In the genomic region with DNA sequence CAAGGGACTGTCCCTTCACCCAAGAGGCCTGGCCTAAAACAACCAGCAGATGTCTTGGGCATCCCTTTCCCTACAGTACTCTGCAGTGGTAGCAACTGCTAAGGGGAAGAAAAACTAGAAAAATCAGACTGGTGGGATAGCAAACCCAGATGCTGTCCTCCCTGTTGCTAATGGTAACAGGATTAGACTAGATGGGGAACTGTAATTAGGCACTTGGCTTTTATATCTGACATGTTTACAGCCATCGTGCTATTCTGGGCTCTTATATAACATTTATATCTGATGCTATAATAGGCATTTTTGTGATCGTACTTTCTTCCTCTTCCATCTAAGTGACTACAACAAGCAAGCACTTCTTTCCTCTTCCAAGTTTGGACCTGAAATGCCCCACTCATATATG, we compare ENCODE assay signal across 14 cellular contexts.
DNase-seq lines count a peak whose midpoint lies in the region; ATAC-seq lines count a peak whose summit lies in the region.
"Had no signal": no experiment of that assay in that cellular context is flagged by ENCODE, and none has a peak within 500 bp of the region (broad histone marks: within the 10 kb centered on the region; RNA-seq: fewer than 3 reads in every experiment).

No MANE protein-coding gene starts in this region.

- no peaks in the 10 kb centered on the region for H3K36me3 Mint-ChIP-seq in stimulated activated memory B cell treated with anti-CD40 and anti-IgM and Interleukin-4, amounts not matched to agents 10 μg/mL and 1 μg/mL and 100 μg/mL, for 72 hours
- H3K36me3 Mint-ChIP-seq: IgD-negative memory B cell had no signal

- peak; percentile 8 for ATAC-seq in stimulated activated memory B cell treated with anti-CD40 and anti-IgM and Interleukin-4, amounts not matched to agents 10 μg/mL and 1 μg/mL and 100 μg/mL, for 72 hours
- ATAC-seq in HG02610 (IDR thresholded peaks at IDR 0.05; ENCODE audit: unreplicated experiment): no peak
- ATAC-seq: GM12878, HCT116 had no signal

- H3K9me3 Mint-ChIP-seq in stimulated activated memory B cell treated with anti-CD40 and anti-IgM and Interleukin-4, amounts not matched to agents 10 μg/mL and 1 μg/mL and 100 μg/mL, for 72 hours: no peaks in the 10 kb centered on the region
- H3K9me3 Mint-ChIP-seq: IgD-negative memory B cell had no signal

- H3K4me1 Mint-ChIP-seq in stimulated activated memory B cell treated with anti-CD40 and anti-IgM and Interleukin-4, amounts not matched to agents 10 μg/mL and 1 μg/mL and 100 μg/mL, for 72 hours: peaks cover 16% of the 10 kb centered on the region

- H3K27ac Mint-ChIP-seq in stimulated activated memory B cell treated with anti-CD40 and anti-IgM and Interleukin-4, amounts not matched to agents 10 μg/mL and 1 μg/mL and 100 μg/mL, for 72 hours: no peak overlapping the region

- no peaks in the 10 kb centered on the region for H3K27me3 Mint-ChIP-seq in stimulated activated memory B cell treated with anti-CD40 and anti-IgM and Interleukin-4, amounts not matched to agents 10 μg/mL and 1 μg/mL and 100 μg/mL, for 72 hours
- H3K27me3 Mint-ChIP-seq: IgD-negative memory B cell had no signal

- H3K4me3 Mint-ChIP-seq in stimulated activated memory B cell treated with anti-CD40 and anti-IgM and Interleukin-4, amounts not matched to agents 10 μg/mL and 1 μg/mL and 100 μg/mL, for 72 hours: no peak overlapping the region
- H3K4me3 Mint-ChIP-seq: IgD-negative memory B cell had no signal

- DNase-seq in NCI-H1105 treated with DMSO at 0.1 percent for 48 hours (lab: John Stamatoyannopoulos, UW) (peak; percentile 10), NCI-H1105 (lab: John Stamatoyannopoulos, UW) (no peak), NCI-H524 treated with DMSO at 0.1 percent for 48 hours (lab: John Stamatoyannopoulos, UW) (peak; percentile 43), cerebellar cortex (ENCODE audit: low spot score) (peak; percentile 4), T1000 (lab: John Stamatoyannopoulos, UW) (no peak), KG1 (lab: John Stamatoyannopoulos, UW) (no peak)
- DNase-seq: Caco-2, DMS53, NCI-H187 treated with DMSO at 0.1 percent for 48 hours had no signal

Comparison
In these comparisons a context has a peak if more than half of its experiments do, and no peak if none do; other contexts are left out.
1. DNase-seq: peak in NCI-H1105 treated with DMSO at 0.1 percent for 48 hours (single experiment), NCI-H524 treated with DMSO at 0.1 percent for 48 hours (single experiment) and cerebellar cortex (single experiment); none in NCI-H1105 (single experiment), T1000 (single experiment) and KG1 (single experiment).